Comparison of ENCODE assay signal across 1 cellular context in the genomic region with DNA sequence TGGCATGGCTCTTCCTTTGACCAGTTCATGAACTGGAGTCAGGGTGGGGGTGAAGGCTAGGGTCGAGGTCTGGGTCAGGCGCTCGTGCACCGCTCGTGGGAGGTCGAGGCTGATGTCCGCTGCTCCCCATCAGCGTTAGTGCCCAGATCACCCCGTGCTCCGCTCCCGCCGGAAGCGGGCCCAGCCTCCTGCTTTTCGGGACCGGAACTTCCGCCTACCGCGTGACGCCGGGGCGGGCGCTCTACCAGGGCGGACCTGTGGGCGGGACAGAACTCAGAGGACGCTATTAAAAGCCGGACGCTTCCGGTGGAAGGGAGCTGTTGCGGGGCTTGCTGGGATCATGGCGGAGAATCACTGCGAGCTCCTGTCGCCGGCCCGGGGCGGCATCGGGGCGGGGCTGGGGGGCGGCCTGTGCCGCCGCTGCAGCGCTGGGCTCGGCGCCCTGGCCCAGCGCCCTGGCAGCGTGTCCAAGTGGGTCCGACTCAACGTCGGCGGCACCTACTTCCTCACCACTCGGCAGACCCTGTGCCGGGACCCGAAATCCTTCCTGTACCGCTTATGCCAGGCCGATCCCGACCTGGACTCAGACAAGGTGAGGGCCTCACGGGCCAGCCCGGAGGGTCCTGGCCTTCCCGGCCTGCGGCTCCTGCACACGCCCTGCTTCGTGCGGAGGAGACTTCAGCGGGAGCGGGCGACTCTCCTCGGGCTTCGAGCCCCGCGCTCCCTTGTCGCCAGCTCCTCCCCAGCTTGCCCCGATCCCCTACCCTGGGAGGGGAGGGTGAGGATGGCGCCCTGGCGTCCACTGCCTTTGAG.
TF ChIP-seq lines count a peak whose summit lies in the region.

KCTD5 (plus strand) TSS at position 315 of the 813 bp plus-strand sequence; CDS start at position 341, 26 bp downstream.

TF ChIP-seq in GM12878, 131 proteins besides CTCF, POLR2A, EP300 and RAD21 (continued from another document and continues in another):
- TF ChIP-seq, protein P1, sequence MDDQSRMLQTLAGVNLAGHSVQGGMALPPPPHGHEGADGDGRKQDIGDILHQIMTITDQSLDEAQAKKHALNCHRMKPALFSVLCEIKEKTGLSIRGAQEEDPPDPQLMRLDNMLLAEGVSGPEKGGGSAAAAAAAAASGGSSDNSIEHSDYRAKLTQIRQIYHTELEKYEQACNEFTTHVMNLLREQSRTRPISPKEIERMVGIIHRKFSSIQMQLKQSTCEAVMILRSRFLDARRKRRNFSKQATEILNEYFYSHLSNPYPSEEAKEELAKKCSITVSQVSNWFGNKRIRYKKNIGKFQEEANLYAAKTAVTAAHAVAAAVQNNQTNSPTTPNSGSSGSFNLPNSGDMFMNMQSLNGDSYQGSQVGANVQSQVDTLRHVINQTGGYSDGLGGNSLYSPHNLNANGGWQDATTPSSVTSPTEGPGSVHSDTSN (IDR thresholded peaks at IDR 0.05; ENCODE audit: insufficient replicate concordance, low read depth, low read length): no peak
- TF ChIP-seq HDGF (IDR thresholded peaks at IDR 0.05) (no peak), ZNF592 (IDR thresholded peaks at IDR 0.05) (no peak), PML (IDR thresholded peaks at IDR 0.05; ENCODE audit: low read length) (peak; percentile 91), ZBTB11 (CRISPR knock-in tag; IDR thresholded peaks at IDR 0.05) (peak; percentile 92), GATAD2B (conservative IDR thresholded peaks at IDR 0.05; ENCODE audit: low read depth) (0 out of 2 replicates have a peak, but pooled peaks have one; percentile 53), SUPT20H (IDR thresholded peaks at IDR 0.05; ENCODE audit: borderline replicate concordance, control insufficient read depth, low read depth, low read length) (no peak), STAT3 (IDR thresholded peaks at IDR 0.05; ENCODE audit: low read depth, low read length) (no peak), MEF2A (IDR thresholded peaks at IDR 0.05; ENCODE audit: insufficient read depth, low read depth, low read length) (peak; percentile 83), BACH1 (IDR thresholded peaks at IDR 0.05; ENCODE audit: borderline replicate concordance) (peak; percentile 69), SUZ12 (IDR thresholded peaks at IDR 0.05; ENCODE audit: unreplicated experiment) (no peak), SMC3 (IDR thresholded peaks at IDR 0.05; ENCODE audit: borderline replicate concordance, low read length) (0 out of 2 replicates have a peak, but pooled peaks have one; percentile 11), SP1 (IDR thresholded peaks at IDR 0.05; ENCODE audit: low read depth, low read length) (peak; percentile 92), ASH2L (IDR thresholded peaks at IDR 0.05; ENCODE audit: borderline replicate concordance, low read depth) (0 out of 2 replicates have a peak, but pooled peaks have one; percentile 52), ZNF217 (IDR thresholded peaks at IDR 0.05) (no peak), ZZZ3 (IDR thresholded peaks at IDR 0.05; ENCODE audit: control insufficient read depth, insufficient read length, low read depth) (no peak), ZNF274 (IDR thresholded peaks at IDR 0.05; ENCODE audit: insufficient read depth, insufficient read length) (no peak), BRCA1 (IDR thresholded peaks at IDR 0.05; ENCODE audit: low read depth, low read length) (no peak), BMI1 (IDR thresholded peaks at IDR 0.05; ENCODE audit: borderline replicate concordance) (no peak), CBX3 (IDR thresholded peaks at IDR 0.05; ENCODE audit: borderline replicate concordance, low read depth) (no peak), CBFB (IDR thresholded peaks at IDR 0.05; ENCODE audit: low read depth) (peak; percentile 75; the same call in 1 of the 2 replicates), IRF3 (IDR thresholded peaks at IDR 0.05) (peak; percentile 45; the same call in 1 of the 2 replicates), MYC (IDR thresholded peaks at IDR 0.05; ENCODE audit: insufficient read depth, insufficient read length, insufficient replicate concordance, low read length, severe bottlenecking) (peak; percentile 60), CHD4 (IDR thresholded peaks at IDR 0.05) (no peak), NR2C2 (IDR thresholded peaks at IDR 0.05; ENCODE audit: borderline replicate concordance, control insufficient read depth, insufficient read length, low read depth) (no peak), SIX5 (IDR thresholded peaks at IDR 0.05; ENCODE audit: low read depth, low read length, severe bottlenecking) (peak; percentile 78), ZBED1 (IDR thresholded peaks at IDR 0.05; ENCODE audit: borderline replicate concordance) (no peak), ATF3 (IDR thresholded peaks at IDR 0.05; ENCODE audit: borderline replicate concordance, extremely low read depth, low read depth, low read length) (peak; percentile 54; the same call in 1 of the 2 replicates), USF1 (IDR thresholded peaks at IDR 0.05; ENCODE audit: borderline replicate concordance, extremely low read length, insufficient read depth, low read depth, low read length) (peak; percentile 88), YY1 (IDR thresholded peaks at IDR 0.05; ENCODE audit: low read depth, low read length) (peak; percentile 98), CHD2 (IDR thresholded peaks at IDR 0.05; ENCODE audit: borderline replicate concordance, low read depth, low read length) (peak; percentile 89), LARP7 (IDR thresholded peaks at IDR 0.05) (peak; percentile 81), HDAC6 (IDR thresholded peaks at IDR 0.05; ENCODE audit: unreplicated experiment) (peak; percentile 59), RELA (IDR thresholded peaks at IDR 0.05; ENCODE audit: borderline replicate concordance, partially characterized antibody) (peak; percentile 83), EGR1 (IDR thresholded peaks at IDR 0.05; ENCODE audit: borderline replicate concordance in 1 of 2, low read depth in 2 of 2, low read length in 2 of 2) (peak; percentile 77 to 88), SMARCA5 (IDR thresholded peaks at IDR 0.05) (peak; percentile 49; the same call in 1 of the 2 replicates), CREB1 (IDR thresholded peaks at IDR 0.05; ENCODE audit: low read depth) (peak; percentile 95), EED (IDR thresholded peaks at IDR 0.05; ENCODE audit: low read depth) (peak; percentile 42; the same call in 1 of the 2 replicates), POLR2AphosphoS5 (IDR thresholded peaks at IDR 0.05; ENCODE audit: low read length) (peak; percentile 96)
- TF ChIP-seq, protein P2, sequence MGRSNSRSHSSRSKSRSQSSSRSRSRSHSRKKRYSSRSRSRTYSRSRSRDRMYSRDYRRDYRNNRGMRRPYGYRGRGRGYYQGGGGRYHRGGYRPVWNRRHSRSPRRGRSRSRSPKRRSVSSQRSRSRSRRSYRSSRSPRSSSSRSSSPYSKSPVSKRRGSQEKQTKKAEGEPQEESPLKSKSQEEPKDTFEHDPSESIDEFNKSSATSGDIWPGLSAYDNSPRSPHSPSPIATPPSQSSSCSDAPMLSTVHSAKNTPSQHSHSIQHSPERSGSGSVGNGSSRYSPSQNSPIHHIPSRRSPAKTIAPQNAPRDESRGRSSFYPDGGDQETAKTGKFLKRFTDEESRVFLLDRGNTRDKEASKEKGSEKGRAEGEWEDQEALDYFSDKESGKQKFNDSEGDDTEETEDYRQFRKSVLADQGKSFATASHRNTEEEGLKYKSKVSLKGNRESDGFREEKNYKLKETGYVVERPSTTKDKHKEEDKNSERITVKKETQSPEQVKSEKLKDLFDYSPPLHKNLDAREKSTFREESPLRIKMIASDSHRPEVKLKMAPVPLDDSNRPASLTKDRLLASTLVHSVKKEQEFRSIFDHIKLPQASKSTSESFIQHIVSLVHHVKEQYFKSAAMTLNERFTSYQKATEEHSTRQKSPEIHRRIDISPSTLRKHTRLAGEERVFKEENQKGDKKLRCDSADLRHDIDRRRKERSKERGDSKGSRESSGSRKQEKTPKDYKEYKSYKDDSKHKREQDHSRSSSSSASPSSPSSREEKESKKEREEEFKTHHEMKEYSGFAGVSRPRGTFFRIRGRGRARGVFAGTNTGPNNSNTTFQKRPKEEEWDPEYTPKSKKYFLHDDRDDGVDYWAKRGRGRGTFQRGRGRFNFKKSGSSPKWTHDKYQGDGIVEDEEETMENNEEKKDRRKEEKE (IDR thresholded peaks at IDR 0.05): no peak
- TF ChIP-seq, protein P3, sequence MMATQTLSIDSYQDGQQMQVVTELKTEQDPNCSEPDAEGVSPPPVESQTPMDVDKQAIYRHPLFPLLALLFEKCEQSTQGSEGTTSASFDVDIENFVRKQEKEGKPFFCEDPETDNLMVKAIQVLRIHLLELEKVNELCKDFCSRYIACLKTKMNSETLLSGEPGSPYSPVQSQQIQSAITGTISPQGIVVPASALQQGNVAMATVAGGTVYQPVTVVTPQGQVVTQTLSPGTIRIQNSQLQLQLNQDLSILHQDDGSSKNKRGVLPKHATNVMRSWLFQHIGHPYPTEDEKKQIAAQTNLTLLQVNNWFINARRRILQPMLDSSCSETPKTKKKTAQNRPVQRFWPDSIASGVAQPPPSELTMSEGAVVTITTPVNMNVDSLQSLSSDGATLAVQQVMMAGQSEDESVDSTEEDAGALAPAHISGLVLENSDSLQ (IDR thresholded peaks at IDR 0.05): peak; percentile 76
- TF ChIP-seq, protein P4, sequence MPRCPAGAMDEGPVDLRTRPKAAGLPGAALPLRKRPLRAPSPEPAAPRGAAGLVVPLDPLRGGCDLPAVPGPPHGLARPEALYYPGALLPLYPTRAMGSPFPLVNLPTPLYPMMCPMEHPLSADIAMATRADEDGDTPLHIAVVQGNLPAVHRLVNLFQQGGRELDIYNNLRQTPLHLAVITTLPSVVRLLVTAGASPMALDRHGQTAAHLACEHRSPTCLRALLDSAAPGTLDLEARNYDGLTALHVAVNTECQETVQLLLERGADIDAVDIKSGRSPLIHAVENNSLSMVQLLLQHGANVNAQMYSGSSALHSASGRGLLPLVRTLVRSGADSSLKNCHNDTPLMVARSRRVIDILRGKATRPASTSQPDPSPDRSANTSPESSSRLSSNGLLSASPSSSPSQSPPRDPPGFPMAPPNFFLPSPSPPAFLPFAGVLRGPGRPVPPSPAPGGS (IDR thresholded peaks at IDR 0.05; ENCODE audit: borderline replicate concordance, insufficient read depth, low read depth, low read length, poor library complexity, severe bottlenecking): peak; percentile 41
